ENCODE assay signal across 24 cellular contexts in the genomic region with DNA sequence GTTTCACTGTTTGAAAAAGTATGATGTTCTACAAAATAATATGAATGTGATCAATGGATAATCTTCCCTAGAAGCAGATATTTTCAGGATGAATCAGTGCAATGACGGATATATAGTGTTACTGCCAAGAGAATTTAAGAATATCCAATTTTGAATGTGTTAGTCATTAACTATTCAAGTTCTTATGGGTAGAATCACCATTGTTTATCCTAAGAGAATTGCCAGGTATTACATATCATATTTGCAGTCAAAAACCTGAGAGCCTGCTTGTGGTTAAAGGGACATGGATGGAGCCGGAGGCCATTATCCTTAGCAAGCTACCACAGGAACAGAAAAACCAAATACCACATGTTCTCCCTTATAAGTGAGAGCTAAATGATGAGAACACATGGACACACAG. TPM values are rescaled to one million over a fixed set of nuclear protein-coding genes. Genes with fewer than 3 reads are reported as not detected.
DNase-seq lines count a peak whose midpoint lies in the region; ATAC-seq, FAIRE-seq and TF ChIP-seq lines count a peak whose summit lies in the region.
"Had no signal": no experiment of that assay in that cellular context is flagged by ENCODE, and none has a peak within 500 bp of the region (broad histone marks: within the 10 kb centered on the region; RNA-seq: fewer than 3 reads in every experiment).

No MANE protein-coding gene starts in this region.

- H3K9me3 Mint-ChIP-seq in natural killer cell treated with Interleukin-12 subunit alpha and Interleukin-12 subunit beta and Interleukin-15 and Interleukin-18, amount 100 ng/mL, for 72 hours = no peaks in the 10 kb centered on the region
- H3K9me3 Mint-ChIP-seq: activated CD4-positive, alpha-beta T cell treated with anti-CD3 and anti-CD28 coated beads, Interleukin-2, amount 10 ng/mL, durations not matched to agents 7 days and 5 days had no signal

- H3K4me1 Mint-ChIP-seq in natural killer cell treated with Interleukin-12 subunit alpha and Interleukin-12 subunit beta and Interleukin-15 and Interleukin-18, amount 100 ng/mL, for 72 hours (ENCODE audit: low read depth in 2 of 2) = peaks cover 0 to 4% of the 10 kb centered on the region in 2 donors
- H3K4me1 Mint-ChIP-seq: activated CD4-positive, alpha-beta T cell treated with anti-CD3 and anti-CD28 coated beads, Interleukin-2, amount 10 ng/mL, durations not matched to agents 7 days and 5 days had no signal

- no peak overlapping the region for H3K27ac Mint-ChIP-seq in natural killer cell treated with Interleukin-12 subunit alpha and Interleukin-12 subunit beta and Interleukin-15 and Interleukin-18, amount 100 ng/mL, for 72 hours
- H3K27ac Mint-ChIP-seq: activated CD4-positive, alpha-beta T cell treated with anti-CD3 and anti-CD28 coated beads, Interleukin-2, amount 10 ng/mL, durations not matched to agents 7 days and 5 days had no signal

- intact Hi-C loops in left colon (cut with DNase I, micrococcal nuclease) = no loop called here

- H3K36me3 Mint-ChIP-seq in natural killer cell treated with Interleukin-12 subunit alpha and Interleukin-12 subunit beta and Interleukin-15 and Interleukin-18, amount 100 ng/mL, for 72 hours = peaks cover 9% of the 10 kb centered on the region

- no peak overlapping the region for H3K4me3 ChIP-seq in bronchial epithelial cell (ENCODE audit: low read depth, low read length)
- H3K4me3 ChIP-seq: adrenal gland, cardiac muscle cell, K562, smooth muscle cell, thyroid gland had no signal

- in situ Hi-C loops in Caki2 (cut with HindIII; ENCODE audit: low pct_unique_long_range_greater_than_20kb, low sequenced_read_pairs) = no loop called here

- no peaks in the 10 kb centered on the region for H3K27me3 ChIP-seq in bronchial epithelial cell (ENCODE audit: control insufficient read depth, insufficient read depth, low read length)
- H3K27me3 ChIP-seq: adrenal gland, cardiac muscle cell, thyroid gland had no signal

- DNase-seq in Caki2 (ENCODE audit: low read depth) = peak; percentile 35
- peak; percentile 26 for DNase-seq in HPDE6-E6E7 (ENCODE audit: extremely low spot score)
- DNase-seq in bronchial epithelial cell (ENCODE audit: low read depth) = peak; percentile 81
- DNase-seq in left colon = no peak
- DNase-seq in HUDEP-2 (lab: John Stamatoyannopoulos, UW; ENCODE audit: unreplicated experiment in 76 of 76) = no peak
- no peak for DNase-seq in natural killer cell treated with Interleukin-12 subunit alpha and Interleukin-12 subunit beta and Interleukin-15 and Interleukin-18, amount 100 ng/mL, for 72 hours (ENCODE audit: low spot score)
- no peak for DNase-seq in NCI-H146 treated with DMSO at 0.1 percent for 48 hours (lab: John Stamatoyannopoulos, UW; ENCODE audit: unreplicated experiment)
- DNase-seq: activated CD4-positive, alpha-beta T cell treated with anti-CD3 and anti-CD28 coated beads, Interleukin-2, amount 10 ng/mL, durations not matched to agents 7 days and 5 days; activated CD8-positive, alpha-beta memory T cell treated with anti-CD3 and anti-CD28 coated beads, Interleukin-2, amount 50 U/mL, for 4 hours; activated effector memory CD4-positive, alpha-beta T cell treated with anti-CD3 and anti-CD28 coated beads, Interleukin-2, amount 50 U/mL, for 16 hours; adrenal gland; left ventricle myocardium superior; NCI-H187; NCI-H2227 treated with DMSO at 0.1 percent for 48 hours; NCI-H774; OCI-M1; SIG-M5; stimulated activated CD4-positive, alpha-beta T cell treated with anti-CD3 and anti-CD28 coated beads, Interleukin-4, amount 100 ng/mL, for 1 hour; stimulated activated naive CD8-positive, alpha-beta T cell treated with anti-CD3 and anti-CD28 coated beads, Interleukin-15, Interleukin-2, amounts not matched to agents 100 U/mL and 50 U/mL, for 24 hours; thyroid gland had no signal

- H3K4me3 Mint-ChIP-seq in natural killer cell treated with Interleukin-12 subunit alpha and Interleukin-12 subunit beta and Interleukin-15 and Interleukin-18, amount 100 ng/mL, for 72 hours = no peak overlapping the region
- H3K4me3 Mint-ChIP-seq: activated CD4-positive, alpha-beta T cell treated with anti-CD3 and anti-CD28 coated beads, Interleukin-2, amount 10 ng/mL, durations not matched to agents 7 days and 5 days had no signal

- no peak for TF ChIP-seq CTCF in bronchial epithelial cell (IDR thresholded peaks at IDR 0.05; ENCODE audit: insufficient read depth, low read length, severe bottlenecking)

- ATAC-seq in left colon = peak; percentile 41
- no peak for ATAC-seq in GM21825 (IDR thresholded peaks at IDR 0.05; ENCODE audit: unreplicated experiment)
- no peak for ATAC-seq in natural killer cell treated with Interleukin-12 subunit alpha and Interleukin-12 subunit beta and Interleukin-15 and Interleukin-18, amount 100 ng/mL, for 72 hours
- ATAC-seq: K562; left ventricle myocardium superior; stimulated activated naive CD8-positive, alpha-beta T cell treated with anti-CD3 and anti-CD28 coated beads, Interleukin-15, Interleukin-2, amounts not matched to agents 100 U/mL and 50 U/mL, for 24 hours had no signal

- no peaks in the 10 kb centered on the region for H3K27me3 Mint-ChIP-seq in natural killer cell treated with Interleukin-12 subunit alpha and Interleukin-12 subunit beta and Interleukin-15 and Interleukin-18, amount 100 ng/mL, for 72 hours
- H3K27me3 Mint-ChIP-seq: activated CD4-positive, alpha-beta T cell treated with anti-CD3 and anti-CD28 coated beads, Interleukin-2, amount 10 ng/mL, durations not matched to agents 7 days and 5 days had no signal

- H3K36me3 ChIP-seq in bronchial epithelial cell (ENCODE audit: control insufficient read depth, insufficient read depth, low read length) = peaks cover 5% of the 10 kb centered on the region
- H3K36me3 ChIP-seq: cardiac muscle cell had no signal

- FAIRE-seq in bronchial epithelial cell (lab: Jason Lieb, UNC) = no peak
- FAIRE-seq: K562 had no signal

RNA-seq across cellular contexts. Expression of gene AHR, which starts 26.9 kb away (rescaled TPM):
- total RNA-seq in Caki2 (2014; rRNA removed; shearing (Covaris generic); ENCODE audit: low replicate concordance) = 27.5 and 36.1 TPM in 2 replicates
- total RNA-seq in bronchial epithelial cell (85.6 and 114 TPM in 2 replicates), left colon (10 to 100 TPM; 33.0 to 38.4 TPM)
- total RNA-seq in natural killer cell treated with Interleukin-12 subunit alpha and Interleukin-12 subunit beta and Interleukin-15 and Interleukin-18, amount 100 ng/mL, for 72 hours = 10 to 100 TPM; 36.5 to 40.8 TPM

Comparison
In these comparisons a context has a peak if more than half of its experiments do, and no peak if none do; other contexts are left out.
1. DNase-seq: peak in Caki2 (single experiment), HPDE6-E6E7 (single experiment) and bronchial epithelial cell (single experiment); none in left colon (0 of 2), HUDEP-2 (0 of 76), natural killer cell treated with Interleukin-12 subunit alpha and Interleukin-12 subunit beta and Interleukin-15 and Interleukin-18, amount 100 ng/mL, for 72 hours (single experiment) and NCI-H146 treated with DMSO at 0.1 percent for 48 hours (single experiment).